Comparison of ENCODE assay signal across 1 cellular context in the genomic region with DNA sequence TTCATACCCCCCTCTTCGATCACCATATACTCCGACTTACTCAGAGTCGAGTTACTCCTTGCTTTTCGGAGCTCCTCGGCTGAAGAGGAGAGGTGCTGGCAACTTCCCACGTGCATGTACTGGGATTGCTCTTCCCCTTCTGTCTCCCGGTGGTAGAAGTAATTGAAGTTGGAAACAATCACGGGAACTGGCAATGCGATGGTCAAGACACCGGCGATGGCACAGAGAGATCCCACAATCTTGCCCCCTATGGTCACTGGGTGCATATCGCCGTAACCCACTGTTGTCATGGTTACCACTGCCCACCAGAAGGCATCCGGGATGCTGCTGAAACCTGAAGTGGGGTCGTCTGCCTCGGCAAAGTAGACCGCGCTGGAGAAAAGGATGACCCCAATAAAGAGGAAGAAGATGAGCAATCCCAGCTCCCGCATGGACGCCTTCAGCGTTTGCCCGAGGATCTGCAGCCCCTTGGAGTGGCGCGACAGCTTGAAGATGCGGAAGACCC.
TF ChIP-seq lines count a peak whose summit lies in the region.

No MANE protein-coding gene starts in this region.

TF ChIP-seq in GM23338, 12 proteins besides CTCF, POLR2A, EP300 and RAD21 (continued from another document):
- TF ChIP-seq REST (IDR thresholded peaks at IDR 0.05; ENCODE audit: unreplicated experiment) = no peak
TF ChIP-seq in GM23338: peak in this region for 0.
